ENCODE assay signal across 8 cellular contexts in the genomic region with DNA sequence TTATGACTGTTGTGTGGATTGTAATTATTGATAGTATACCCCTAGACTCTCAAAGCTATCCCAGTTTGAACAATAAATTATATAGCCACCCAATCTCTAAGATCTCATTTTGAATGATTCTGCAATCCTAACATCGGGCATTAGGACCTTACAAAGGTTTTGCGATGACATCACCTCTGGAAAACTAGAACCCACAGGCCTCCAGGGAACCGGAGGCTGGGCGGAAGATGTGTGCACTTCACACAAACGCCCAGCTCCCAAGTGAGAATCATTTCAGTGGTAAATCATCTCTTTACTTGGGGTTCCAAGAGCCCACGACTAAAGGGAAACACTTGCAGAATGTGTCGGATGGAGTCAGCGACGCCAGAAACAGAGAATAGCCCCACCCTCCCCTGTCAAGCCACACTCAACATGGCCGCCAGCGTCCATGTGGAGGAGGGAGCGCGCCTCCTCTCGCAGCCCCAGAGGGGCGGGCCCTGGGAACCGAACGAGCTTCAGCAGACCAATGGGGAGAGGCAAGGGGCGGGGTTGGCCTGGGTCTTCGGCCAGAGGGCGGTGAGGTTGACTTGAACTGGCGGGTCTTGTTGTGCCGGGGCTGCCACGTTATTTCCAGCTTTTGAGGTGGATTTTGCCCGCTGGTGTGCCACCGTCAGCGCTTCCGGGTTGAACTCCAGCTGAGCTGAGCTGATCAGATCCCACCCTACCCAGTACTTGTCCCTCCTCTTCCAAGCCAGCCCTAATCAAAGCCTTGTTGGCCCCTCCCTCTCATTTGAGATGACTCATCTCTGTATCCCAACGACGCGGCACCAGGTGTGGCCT. TPM values are rescaled to one million over a fixed set of nuclear protein-coding genes. Genes with fewer than 3 reads are reported as not detected.
DNase-seq lines count a peak whose midpoint lies in the region; FAIRE-seq and TF ChIP-seq lines count a peak whose summit lies in the region.

No MANE protein-coding gene starts in this region.

- peak; percentile 90 for DNase-seq in GM04503 (ENCODE audit: low read depth)
- DNase-seq in HFF-Myc (ENCODE audit: extremely low read depth, low read depth), result peak; percentile 95
- peak; percentile 97 for DNase-seq in MV-4-11 (lab: John Stamatoyannopoulos, UW)
- peak; percentile 96 to 97 for DNase-seq in SJSA1 (ENCODE audit: low read depth in 1 of 2, low spot score in 2 of 2)
- peak; percentile 99 for DNase-seq in activated naive CD4-positive, alpha-beta T cell treated with anti-CD3 and anti-CD28 coated beads for 36 hours
- peak; percentile 89 to 93 for DNase-seq in frontal cortex (ENCODE audit: low spot score in 2 of 2)
- DNase-seq in neuronal stem cell (ENCODE audit: low spot score), result peak; percentile 98

- H3K4me1 ChIP-seq in SJSA1 (replicated peaks), result no peaks in the 10 kb centered on the region; the same call in 1 of the 2 replicates
- peaks cover 0 to 1% of the 10 kb centered on the region in 2 donors for H3K4me1 ChIP-seq in neuronal stem cell (ENCODE audit: control insufficient read depth in 2 of 2, insufficient read depth in 1 of 2, low read depth in 1 of 2, low read length in 2 of 2)
- peaks cover 0 to 7% (median 3%) of the 10 kb centered on the region in 5 donors for H3K4me1 ChIP-seq in subcutaneous abdominal adipose tissue (ENCODE audit: control insufficient read depth in 5 of 5, insufficient read depth in 5 of 5, low read length in 5 of 5)

- no peaks in the 10 kb centered on the region for H3K9me3 ChIP-seq in SJSA1 (replicated peaks)
- peaks cover 0 to 6% of the 10 kb centered on the region in 2 donors for H3K9me3 ChIP-seq in neuronal stem cell (replicated peaks in 1 of 2; ENCODE audit: control insufficient read depth in 2 of 2, insufficient read depth in 1 of 2, low read depth in 1 of 2, low read length in 2 of 2)
- H3K9me3 ChIP-seq in subcutaneous abdominal adipose tissue (ENCODE audit: control insufficient read depth in 5 of 5, low read length in 5 of 5), result no peaks in the 10 kb centered on the region

- H2AK5ac ChIP-seq in neuronal stem cell (ENCODE audit: low read depth, low read length), result no peak overlapping the region

- no peak overlapping the region for H2BK12ac ChIP-seq in neuronal stem cell (ENCODE audit: low read length)

- TF ChIP-seq CTCF in HFF-Myc (IDR thresholded peaks at IDR 0.05; ENCODE audit: low read depth, low read length, missing control alignments), result no peak

- peaks cover 14% of the 10 kb centered on the region for H3K4me1 Mint-ChIP-seq in activated naive CD4-positive, alpha-beta T cell treated with anti-CD3 and anti-CD28 coated beads for 36 hours (ENCODE audit: low read depth)

- no CpG with 5 or more reads among the region's 30 CpGs for WGBS in neuronal stem cell (ENCODE audit: extremely low coverage in 2 of 2, insufficient read length in 2 of 2, insufficient replicate concordance in 1 of 2), 2 donors

- H3K4me3 Mint-ChIP-seq in activated naive CD4-positive, alpha-beta T cell treated with anti-CD3 and anti-CD28 coated beads for 36 hours, result peak overlapping the region; percentile 85

- no peaks in the 10 kb centered on the region for H3K36me3 Mint-ChIP-seq in activated naive CD4-positive, alpha-beta T cell treated with anti-CD3 and anti-CD28 coated beads for 36 hours (ENCODE audit: low read depth)

- H2AFZ ChIP-seq in neuronal stem cell (ENCODE audit: low read length), result peak overlapping the region; percentile 88

- no peaks in the 10 kb centered on the region for H3K27me3 ChIP-seq in SJSA1 (replicated peaks)
- H3K27me3 ChIP-seq in neuronal stem cell (ENCODE audit: control insufficient read depth in 3 of 3, insufficient read depth in 3 of 3, low read depth in 1 of 3, low read length in 3 of 3), result no peaks in the 10 kb centered on the region
- no peaks in the 10 kb centered on the region for H3K27me3 ChIP-seq in subcutaneous abdominal adipose tissue (ENCODE audit: control insufficient read depth in 5 of 5, insufficient read depth in 4 of 5, low read length in 5 of 5)

- no peak overlapping the region for H3K14ac ChIP-seq in neuronal stem cell (ENCODE audit: low read length)

- H3K4me3 ChIP-seq in HFF-Myc (replicated peaks; ENCODE audit: low read depth, low read length), result peak overlapping the region; percentile 43
- peak overlapping the region; percentile 44 for H3K4me3 ChIP-seq in SJSA1
- H3K4me3 ChIP-seq in neuronal stem cell (ENCODE audit: low read length in 2 of 2), result peak overlapping the region; percentile 54 to 82
- H3K4me3 ChIP-seq in subcutaneous abdominal adipose tissue (ENCODE audit: low read depth in 1 of 5, low read length in 5 of 5), result peak overlapping the region; percentile 70 to 97 (median 92)

- no peaks in the 10 kb centered on the region for H3K79me1 ChIP-seq in neuronal stem cell (ENCODE audit: low read depth, low read length)

- peak overlapping the region; percentile 57 for H2BK5ac ChIP-seq in neuronal stem cell (ENCODE audit: low read length)

- H3K27ac Mint-ChIP-seq in activated naive CD4-positive, alpha-beta T cell treated with anti-CD3 and anti-CD28 coated beads for 36 hours, result peak overlapping the region; percentile 98

- no peaks in the 10 kb centered on the region for H3K9me3 Mint-ChIP-seq in activated naive CD4-positive, alpha-beta T cell treated with anti-CD3 and anti-CD28 coated beads for 36 hours

- no peak overlapping the region for H2BK15ac ChIP-seq in neuronal stem cell (ENCODE audit: low read length)

- intact Hi-C loops in activated naive CD4-positive, alpha-beta T cell treated with anti-CD3 and anti-CD28 coated beads for 36 hours (cut with micrococcal nuclease), result loop anchor here (1.0 to 5.0 kb wide), 7 partner anchors 9 to 713 kb away; partner anchors contain the start of genes C2CD3, COA4, FAM168A and LIPT2

- peak overlapping the region; percentile 95 for H3K18ac ChIP-seq in neuronal stem cell (ENCODE audit: low read length)

- no peak overlapping the region for H4K8ac ChIP-seq in neuronal stem cell (ENCODE audit: low read depth, low read length)

- no peaks in the 10 kb centered on the region for H3K27me3 Mint-ChIP-seq in activated naive CD4-positive, alpha-beta T cell treated with anti-CD3 and anti-CD28 coated beads for 36 hours (ENCODE audit: low read depth)

- peak overlapping the region; percentile 70 for H3K23ac ChIP-seq in neuronal stem cell (ENCODE audit: low read depth, low read length, poor library complexity)

- peak overlapping the region; percentile 90 for H3K4me2 ChIP-seq in neuronal stem cell (ENCODE audit: insufficient read depth, low read length, poor library complexity, severe bottlenecking)

- H4K91ac ChIP-seq in neuronal stem cell (ENCODE audit: low read depth, low read length, poor library complexity), result no peak overlapping the region

- no peaks in the 10 kb centered on the region for H3K36me3 ChIP-seq in SJSA1
- H3K36me3 ChIP-seq in neuronal stem cell (replicated peaks in 1 of 2; ENCODE audit: control insufficient read depth in 2 of 2, insufficient read depth in 2 of 2, low read length in 2 of 2), result no peaks in the 10 kb centered on the region
- no peaks in the 10 kb centered on the region for H3K36me3 ChIP-seq in subcutaneous abdominal adipose tissue (ENCODE audit: control insufficient read depth in 5 of 5, insufficient read depth in 5 of 5, low read length in 5 of 5)

- H3K9ac ChIP-seq in neuronal stem cell (ENCODE audit: low read depth, low read length, poor library complexity) (peak overlapping the region; percentile 79), subcutaneous abdominal adipose tissue (ENCODE audit: low read length in 5 of 5) (peak overlapping the region; percentile 68 to 92 (median 82))

- H3K4ac ChIP-seq in neuronal stem cell (ENCODE audit: low read length), result no peak overlapping the region

- H3K27ac ChIP-seq in SJSA1 (peak overlapping the region; percentile 91), neuronal stem cell (replicated peaks; ENCODE audit: low read length) (peak overlapping the region; percentile 98), subcutaneous abdominal adipose tissue (ENCODE audit: low read depth, low read length) (peak overlapping the region; percentile 96)

- H2BK120ac ChIP-seq in neuronal stem cell (ENCODE audit: low read depth, low read length), result no peak overlapping the region

- peak; percentile 67 for FAIRE-seq in frontal cortex (lab: Jason Lieb, UNC)

- CTCF ChIA-PET in activated naive CD4-positive, alpha-beta T cell treated with anti-CD3 and anti-CD28 coated beads for 36 hours (lab: Charles Lee), result interaction anchor here (0.5 to 2.6 kb wide), 8 partner anchors 9 to 281 kb away, joined by 3 to 10 read pairs (median 4); partner anchors contain the start of gene RAB6A

RNA-seq across cellular contexts. Expression of gene MRPL48, which starts 8.4 kb away (rescaled TPM):
- total RNA-seq in SJSA1 (2014; rRNA removed; shearing (Covaris generic)), result 32.8 and 40.8 TPM in 2 replicates
- 10 to 100 TPM; 49.2 to 53.5 TPM for total RNA-seq in activated naive CD4-positive, alpha-beta T cell treated with anti-CD3 and anti-CD28 coated beads for 36 hours
- 29.8 TPM for total RNA-seq in frontal cortex
- 51.6 TPM for polyA plus RNA-seq in neuronal stem cell (2013, experiment 1 of 2)
- polyA plus RNA-seq in neuronal stem cell (2013, experiment 2 of 2), result 56.4 TPM

RNA-seq across cellular contexts. Expression of gene RAB6A, which starts 18.4 kb away (rescaled TPM):
- 40.2 and 40.9 TPM in 2 replicates for total RNA-seq in SJSA1 (2014; rRNA removed; shearing (Covaris generic))
- total RNA-seq in activated naive CD4-positive, alpha-beta T cell treated with anti-CD3 and anti-CD28 coated beads for 36 hours, result 10 to 100 TPM; 36.7 to 41.2 TPM
- total RNA-seq in frontal cortex, result 390 TPM
- 50.2 TPM for polyA plus RNA-seq in neuronal stem cell (2013, experiment 1 of 2)
- 51.7 TPM for polyA plus RNA-seq in neuronal stem cell (2013, experiment 2 of 2)

Comparison
In these comparisons a context has a peak if more than half of its experiments do, and no peak if none do; other contexts are left out.
1. Peak in every context shown above with its lines: DNase-seq, H3K4me3 ChIP-seq and H3K27ac ChIP-seq.